Comparison of ENCODE assay signal across 18 cellular contexts in genomic region chr2:3313845-3314375, GRCh38.
A peak's percentile ranks its signal among the peaks of the same experiment; 100 is the strongest.
DNase-seq lines count a peak whose midpoint lies in the region; ATAC-seq and TF ChIP-seq lines count a peak whose summit lies in the region.
"Had no signal": no experiment of that assay in that cellular context is flagged by ENCODE, and none has a peak within 500 bp of the region (broad histone marks: within the 10 kb centered on the region; RNA-seq: fewer than 3 reads in every experiment).

No MANE protein-coding gene starts in this region.

- H3K4me1 ChIP-seq in CD8-positive, alpha-beta T cell (ENCODE audit: insufficient read depth, low read length) = no peaks in the 10 kb centered on the region
- H3K4me1 ChIP-seq: ascending aorta; BLaER1 treated with 17β-estradiol and CSF1 and Interleukin-3, amounts not matched to agents 10 nM and 100 nM; colonic mucosa had no signal

- peaks cover 11% of the 10 kb centered on the region for H3K36me3 Mint-ChIP-seq in CD8-positive, alpha-beta T cell
- H3K36me3 Mint-ChIP-seq in brain = peaks cover 30% of the 10 kb centered on the region
- H3K36me3 Mint-ChIP-seq in nephron progenitor cell (ENCODE audit: low read depth) = peaks cover 52% of the 10 kb centered on the region

- H3K27me3 ChIP-seq in CD8-positive, alpha-beta T cell (ENCODE audit: insufficient read depth, low read length) = no peaks in the 10 kb centered on the region
- H3K27me3 ChIP-seq: ascending aorta; BLaER1 treated with 17β-estradiol and CSF1 and Interleukin-3, amounts not matched to agents 10 nM and 100 nM; colonic mucosa had no signal

- no peaks in the 10 kb centered on the region for H3K9me3 Mint-ChIP-seq in CD8-positive, alpha-beta T cell
- H3K9me3 Mint-ChIP-seq in brain = no peaks in the 10 kb centered on the region
- peaks cover 17% of the 10 kb centered on the region for H3K9me3 Mint-ChIP-seq in nephron progenitor cell
- H3K9me3 Mint-ChIP-seq: activated T-helper 2 cell treated with anti-CD3 and anti-CD28 coated beads, Interferon-gamma antibody, Interleukin-2, Interleukin-4, amounts not matched to agents 10 μg/mL and 5 μg/mL and 100 μg/mL, durations not matched to agents 14 hours and 24 hours and 36 hours; IgD-negative memory B cell had no signal

- H3K4me3 ChIP-seq in CD8-positive, alpha-beta T cell (ENCODE audit: low read depth, low read length) = no peak overlapping the region
- H3K4me3 ChIP-seq: ascending aorta; BLaER1 treated with 17β-estradiol and CSF1 and Interleukin-3, amounts not matched to agents 10 nM and 100 nM; colonic mucosa had no signal

- ATAC-seq in CD8-positive, alpha-beta T cell = no peak
- no peak for ATAC-seq in GM19324 (IDR thresholded peaks at IDR 0.05; ENCODE audit: low FRiP score, unreplicated experiment)

- no peak overlapping the region for H3K4me3 Mint-ChIP-seq in CD8-positive, alpha-beta T cell
- no peak overlapping the region for H3K4me3 Mint-ChIP-seq in brain
- no peak overlapping the region for H3K4me3 Mint-ChIP-seq in nephron progenitor cell
- H3K4me3 Mint-ChIP-seq: IgD-negative memory B cell had no signal

- H3K4me1 Mint-ChIP-seq in CD8-positive, alpha-beta T cell (ENCODE audit: low read depth) = peaks cover 20% of the 10 kb centered on the region
- H3K4me1 Mint-ChIP-seq in brain (peaks cover 14% of the 10 kb centered on the region), nephron progenitor cell (peaks cover 32% of the 10 kb centered on the region)

- peak overlapping the region; percentile 83 for H3K27ac Mint-ChIP-seq in CD8-positive, alpha-beta T cell
- H3K27ac Mint-ChIP-seq in brain (peak overlapping the region; percentile 27 to 89 (median 77)), nephron progenitor cell (peak overlapping the region; percentile 98)
- H3K27ac Mint-ChIP-seq: activated T-helper 2 cell treated with anti-CD3 and anti-CD28 coated beads, Interferon-gamma antibody, Interleukin-2, Interleukin-4, amounts not matched to agents 10 μg/mL and 5 μg/mL and 100 μg/mL, durations not matched to agents 14 hours and 24 hours and 36 hours; IgD-negative memory B cell had no signal

- H3K9me3 ChIP-seq in CD8-positive, alpha-beta T cell (ENCODE audit: low read length) = no peaks in the 10 kb centered on the region
- H3K9me3 ChIP-seq: ascending aorta, colonic mucosa had no signal

- no peaks in the 10 kb centered on the region for H3K27me3 Mint-ChIP-seq in CD8-positive, alpha-beta T cell (ENCODE audit: low read depth)
- H3K27me3 Mint-ChIP-seq in brain (no peaks in the 10 kb centered on the region), nephron progenitor cell (ENCODE audit: low read depth, poor library complexity) (peaks cover 8% of the 10 kb centered on the region)
- H3K27me3 Mint-ChIP-seq: IgD-negative memory B cell had no signal

- TF ChIP-seq CTCF in CD8-positive, alpha-beta T cell (IDR thresholded peaks at IDR 0.05) = no peak
- no peak for TF ChIP-seq CTCF in brain (conservative IDR thresholded peaks at IDR 0.05)
- TF ChIP-seq CTCF in nephron progenitor cell (IDR thresholded peaks at IDR 0.05) = no peak

- peak; percentile 30 for DNase-seq in AG08395 (ENCODE audit: low spot score)
- no peak for DNase-seq in CD8-positive, alpha-beta T cell
- DNase-seq in nephron progenitor cell = peak; percentile 28
- DNase-seq in Kasumi-1 (lab: John Stamatoyannopoulos, UW) = no peak
- DNase-seq in T-helper 2 cell = no peak
- DNase-seq in AML-193 (lab: John Stamatoyannopoulos, UW) = no peak
- DNase-seq: colonic mucosa; DMS79; stimulated activated CD4-positive, alpha-beta T cell treated with anti-CD3 and anti-CD28 coated beads, Interleukin-4, amount 100 ng/mL, for 1 hour; T-helper 1 cell had no signal

- H3K27ac ChIP-seq in CD8-positive, alpha-beta T cell (ENCODE audit: low read depth, low read length) = no peak overlapping the region
- H3K27ac ChIP-seq: ascending aorta; BLaER1 treated with 17β-estradiol and CSF1 and Interleukin-3, amounts not matched to agents 10 nM and 100 nM; colonic mucosa; epithelial cell of prostate; RWPE1 had no signal

- intact Hi-C loops in CD8-positive, alpha-beta T cell (cut with DNase I, micrococcal nuclease) = no loop called here

- CTCF ChIA-PET in CD8-positive, alpha-beta T cell (lab: Charles Lee) = no interaction called here

- no peaks in the 10 kb centered on the region for H3K36me3 ChIP-seq in CD8-positive, alpha-beta T cell (ENCODE audit: insufficient read depth, low read length)
- H3K36me3 ChIP-seq: colonic mucosa had no signal

- POLR2A ChIA-PET in CD8-positive, alpha-beta T cell (lab: Charles Lee) = interaction anchor here (0.6 kb wide), 1 partner anchor 206 kb away, joined by 4 read pairs; no protein-coding TSS in a partner anchor

Comparison
In these comparisons a context has a peak if more than half of its experiments do, and no peak if none do; other contexts are left out.
1. DNase-seq: peak in AG08395 (single experiment) and nephron progenitor cell (single experiment); none in CD8-positive, alpha-beta T cell (0 of 7), Kasumi-1 (0 of 2), T-helper 2 cell (0 of 5) and AML-193 (0 of 2).
2. Peak in every context shown above with its lines, with median percentiles within 50 percentile points of each other: H3K27ac Mint-ChIP-seq.